ENCODE assay signal across 16 cellular contexts in genomic region chr4:146235654-146236570, GRCh38. TPM values are rescaled to one million over a fixed set of nuclear protein-coding genes. Genes with fewer than 3 reads are reported as not detected.
DNase-seq lines count a peak whose midpoint lies in the region; ATAC-seq and TF ChIP-seq lines count a peak whose summit lies in the region.
"Had no signal": no experiment of that assay in that cellular context is flagged by ENCODE, and none has a peak within 500 bp of the region (broad histone marks: within the 10 kb centered on the region; RNA-seq: fewer than 3 reads in every experiment).

No MANE protein-coding gene starts in this region.

- H3K9me3 ChIP-seq in upper lobe of right lung (no peaks in the 10 kb centered on the region), WERI-Rb-1 (ENCODE audit: severe bottlenecking) (no peaks in the 10 kb centered on the region)

- H3K27me3 ChIP-seq in upper lobe of right lung (no peaks in the 10 kb centered on the region), WERI-Rb-1 (ENCODE audit: insufficient read depth, low read depth, severe bottlenecking) (no peaks in the 10 kb centered on the region)
- H3K27me3 ChIP-seq: hepatocyte had no signal

- intact Hi-C loops in left ventricle myocardium superior (cut with micrococcal nuclease) (no loop called here), upper lobe of right lung (cut with DNase I) (no loop called here)

- peak; percentile 66 for ATAC-seq in left ventricle myocardium superior
- peak; percentile 80 for ATAC-seq in upper lobe of right lung
- ATAC-seq in HG02642 (IDR thresholded peaks at IDR 0.05; ENCODE audit: poor library complexity, unreplicated experiment) = no peak
- ATAC-seq: activated CD4-positive, CD25-positive, alpha-beta regulatory T cell treated with anti-CD3 and anti-CD28 coated beads, Interleukin-2, amount 50 U/mL, for 24 hours had no signal

- peak; percentile 79 for DNase-seq in SIG-M5 treated with dmso at 0.1 percent for 504 hours (lab: John Stamatoyannopoulos, UW; ENCODE audit: unreplicated experiment)
- DNase-seq in SIG-M5 (lab: John Stamatoyannopoulos, UW) = no peak
- peak; percentile 76 for DNase-seq in SKM-1 treated with dmso at 0.1 percent for 144 hours (lab: John Stamatoyannopoulos, UW; ENCODE audit: unreplicated experiment)
- DNase-seq in left ventricle myocardium superior = no peak
- DNase-seq in upper lobe of right lung = no peak
- DNase-seq in middle frontal gyrus (ENCODE audit: extremely low spot score, low spot score) = no peak
- DNase-seq in WERI-Rb-1 = no peak
- DNase-seq: activated naive CD8-positive, alpha-beta T cell treated with anti-CD3 and anti-CD28 coated beads for 36 hours; central memory CD4-positive, alpha-beta T cell; NCI-H1092 treated with DMSO at 0.1 percent for 48 hours; NCI-H226; stimulated activated CD4-positive, alpha-beta T cell treated with anti-CD3 and anti-CD28 coated beads, Interleukin-4, amount 100 ng/mL, for 24 hours had no signal

- H3K4me1 ChIP-seq in upper lobe of right lung = no peaks in the 10 kb centered on the region

- no peak for TF ChIP-seq CTCF in upper lobe of right lung (IDR thresholded peaks at IDR 0.05)
- TF ChIP-seq CTCF in WERI-Rb-1 (IDR thresholded peaks at IDR 0.05; ENCODE audit: low read depth, low read length) = no peak

- H3K27ac ChIP-seq in upper lobe of right lung (peak overlapping the region; percentile 49), WERI-Rb-1 (no peak overlapping the region)
- H3K27ac ChIP-seq: epithelial cell of prostate, hepatocyte had no signal

- H3K36me3 ChIP-seq in upper lobe of right lung = no peaks in the 10 kb centered on the region
- H3K36me3 ChIP-seq in WERI-Rb-1 = no peaks in the 10 kb centered on the region

- H3K4me3 ChIP-seq in upper lobe of right lung (no peak overlapping the region), WERI-Rb-1 (ENCODE audit: low read depth, low read length) (no peak overlapping the region)
- H3K4me3 ChIP-seq: hepatocyte had no signal

RNA-seq across cellular contexts. Expression of gene REELD1, which starts 21.6 kb away (rescaled TPM):
- total RNA-seq in left ventricle myocardium superior (not detected), upper lobe of right lung (0.29 TPM)
- total RNA-seq: hepatocyte had no signal

Comparison
In these comparisons a context has a peak if more than half of its experiments do, and no peak if none do; other contexts are left out.
1. DNase-seq: peak in SIG-M5 treated with dmso at 0.1 percent for 504 hours (single experiment) and SKM-1 treated with dmso at 0.1 percent for 144 hours (single experiment); none in SIG-M5 (single experiment), left ventricle myocardium superior (single experiment), upper lobe of right lung (single experiment), middle frontal gyrus (single experiment) and WERI-Rb-1 (single experiment).